In the genomic region with DNA sequence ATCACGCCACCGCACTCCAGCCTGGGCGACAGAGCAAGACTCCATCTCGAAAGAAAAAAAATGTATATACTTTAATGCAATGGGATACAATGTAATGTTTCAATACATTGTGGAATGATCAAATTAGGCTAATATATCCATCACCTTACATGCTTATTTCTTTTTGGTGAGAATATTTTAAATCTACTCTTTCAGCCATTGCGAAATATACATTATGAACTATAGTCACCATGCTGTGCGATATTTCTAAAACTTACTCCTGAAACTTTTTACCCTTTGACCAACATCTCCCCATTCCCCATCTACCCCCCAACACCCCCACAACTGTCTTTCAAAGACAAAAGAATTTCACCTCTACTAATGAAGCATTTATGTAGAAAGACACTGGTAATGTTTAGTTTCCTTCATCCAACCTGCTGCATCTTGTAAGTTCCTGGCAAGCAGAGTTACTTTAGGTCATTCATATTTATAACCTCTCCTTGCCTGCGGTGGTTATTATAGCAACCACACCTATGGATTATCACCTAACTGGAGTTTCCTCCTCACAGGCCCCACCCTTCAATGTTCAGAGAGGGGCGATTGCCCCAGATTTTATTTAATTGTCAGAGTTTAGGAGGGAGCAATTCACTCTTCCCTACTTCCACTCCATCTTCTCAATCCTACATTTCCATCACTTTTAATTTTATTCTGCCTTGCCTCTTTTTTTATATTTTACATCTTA, we compare ENCODE assay signal across 7 cellular contexts. TPM values are rescaled to one million over a fixed set of nuclear protein-coding genes. Genes with fewer than 3 reads are reported as not detected.
DNase-seq lines count a peak whose midpoint lies in the region; FAIRE-seq and TF ChIP-seq lines count a peak whose summit lies in the region.

No MANE protein-coding gene starts in this region.

- FAIRE-seq in small intestine (lab: Jason Lieb, UNC): no peak

- H3K4me1 ChIP-seq in HAP-1 (peaks cover 15% of the 10 kb centered on the region), small intestine (ENCODE audit: control insufficient read depth in 2 of 2, insufficient read depth in 1 of 2, low read depth in 1 of 2, low read length in 1 of 2) (no peaks in the 10 kb centered on the region)

- H3K36me3 ChIP-seq in HAP-1 (replicated peaks) (no peaks in the 10 kb centered on the region), SK-N-MC (ENCODE audit: insufficient read depth, low read length) (no peaks in the 10 kb centered on the region), small intestine (ENCODE audit: control insufficient read depth in 2 of 2, insufficient read depth in 2 of 2, low read length in 2 of 2) (no peaks in the 10 kb centered on the region)

- 61 to 73% (median 66%) methylated on average over 8 of the region's 8 CpGs for WGBS in small intestine, 3 donors

- H3K9ac ChIP-seq in SK-N-MC (ENCODE audit: insufficient read length): no peak overlapping the region

- no peaks in the 10 kb centered on the region for H3K9me3 ChIP-seq in HAP-1
- H3K9me3 ChIP-seq in SK-N-MC (ENCODE audit: low read depth, low read length): no peaks in the 10 kb centered on the region
- H3K9me3 ChIP-seq in small intestine (ENCODE audit: control insufficient read depth, low read depth): no peaks in the 10 kb centered on the region

- H3K4me3 ChIP-seq in HAP-1 (peak overlapping the region; percentile 61), SK-N-MC (peak overlapping the region; percentile 91), fibroblast of mammary gland (ENCODE audit: control insufficient read depth, low read depth, low read length) (peak overlapping the region; percentile 88), small intestine (ENCODE audit: low read depth in 1 of 2, low read length in 2 of 2) (peak overlapping the region in 1 of 2 donors; percentile 97)

- H3K27me3 ChIP-seq in HAP-1 (ENCODE audit: low read depth): no peaks in the 10 kb centered on the region
- no peaks in the 10 kb centered on the region for H3K27me3 ChIP-seq in small intestine (ENCODE audit: control insufficient read depth in 2 of 2, insufficient read depth in 2 of 2, low read length in 2 of 2)

- in situ Hi-C loops in HAP-1 (cut with MboI; ENCODE audit: low sequenced_read_pairs): no loop called here

- TF ChIP-seq CTCF in fibroblast of mammary gland (conservative IDR thresholded peaks at IDR 0.05; ENCODE audit: control insufficient read depth, insufficient read depth, low read depth, low read length): no peak

- H3K27ac ChIP-seq in SK-N-MC (no peak overlapping the region), small intestine (ENCODE audit: low read depth in 1 of 2, low read length in 1 of 2) (peak overlapping the region; percentile 61 to 96)

- no peak for DNase-seq in HAP-1 (ENCODE audit: low spot score in 2 of 2)
- DNase-seq in SK-N-MC (ENCODE audit: low read depth, low spot score): no peak
- no peak for DNase-seq in fibroblast of mammary gland (ENCODE audit: low read depth)
- DNase-seq in small intestine: peak; percentile 86
- DNase-seq in NCI-H2171 treated with DMSO at 0.1 percent for 48 hours (lab: John Stamatoyannopoulos, UW): no peak
- no peak for DNase-seq in NCI-H187 treated with DMSO at 0.1 percent for 48 hours (lab: John Stamatoyannopoulos, UW)
- DNase-seq in NCI-H1694 treated with DMSO at 0.1 percent for 48 hours (lab: John Stamatoyannopoulos, UW): no peak

RNA-seq across cellular contexts. Expression of a gene that starts 1.2 kb away (rescaled TPM):
- polyA plus RNA-seq in small intestine: 100 to 1,000 TPM in 1 of 3 donors, 10 to 100 TPM in 2; 64.6 to 122 (median 72.7) TPM

RNA-seq across cellular contexts. Expression of a gene that starts 57.9 kb away (rescaled TPM):
- polyA plus RNA-seq in small intestine: 1 to 10 TPM; 2.9 to 9.2 (median 6.2) TPM
